Comparison of ENCODE assay signal across 33 cellular contexts in genomic region chr9:105697871-105698270, GRCh38. TPM values are rescaled to one million over a fixed set of nuclear protein-coding genes. Genes with fewer than 3 reads are reported as not detected.
DNase-seq lines count a peak whose midpoint lies in the region; ATAC-seq and TF ChIP-seq lines count a peak whose summit lies in the region.
"Had no signal": no experiment of that assay in that cellular context is flagged by ENCODE, and none has a peak within 500 bp of the region (broad histone marks: within the 10 kb centered on the region; RNA-seq: fewer than 3 reads in every experiment).

No MANE protein-coding gene starts in this region.

- peaks cover 54% of the 10 kb centered on the region for H3K4me1 ChIP-seq in psoas muscle

- peak; percentile 27 for DNase-seq in EL
- DNase-seq in M059J (ENCODE audit: low read depth): peak; percentile 7
- peak; percentile 68 for DNase-seq in epithelial cell of proximal tubule (ENCODE audit: low read depth)
- no peak for DNase-seq in psoas muscle
- no peak for DNase-seq in NCI-H128 (lab: John Stamatoyannopoulos, UW; ENCODE audit: unreplicated experiment)
- no peak for DNase-seq in amygdala (lab: John Stamatoyannopoulos, UW)
- DNase-seq: ACHN; activated CD4-positive, alpha-beta T cell treated with anti-CD3 and anti-CD28 coated beads, Interleukin-2, amount 10 ng/mL, durations not matched to agents 7 days and 5 days; activated CD8-positive, alpha-beta memory T cell treated with anti-CD3 and anti-CD28 coated beads, Interleukin-2, amount 10 ng/mL, durations not matched to agents 7 days and 5 days; activated naive CD4-positive, alpha-beta T cell treated with anti-CD3 and anti-CD28 coated beads, Interleukin-2, amount 50 U/mL, for 16 hours; aorta; C1 segment of cervical spinal cord; effector CD8-positive, alpha-beta T cell; head of caudate nucleus; HFFc6; left lung; MG63; naive thymus-derived CD8-positive, alpha-beta T cell; NCI-H1436 treated with DMSO at 0.1 percent for 48 hours; NCI-H510A treated with DMSO at 0.1 percent for 48 hours; NK-92 treated with Interleukin-12 subunit alpha and Interleukin-12 subunit beta, amount 100 ng/mL, for 24 hours; Peyer's patch; sigmoid colon; stimulated activated CD4-positive, alpha-beta T cell treated with anti-CD3 and anti-CD28 coated beads, Interleukin-1b, Interleukin-23, amount 100 ng/mL, for 48 hours; T-helper 17 cell had no signal

- peak overlapping the region; percentile 97 for H3K27ac ChIP-seq in psoas muscle
- H3K27ac ChIP-seq: esophagus muscularis mucosa, left lung, Peyer's patch, sigmoid colon, SJSA1, suprapubic skin had no signal

- no peaks in the 10 kb centered on the region for H3K36me3 ChIP-seq in psoas muscle (ENCODE audit: insufficient read depth in 1 of 2, low read depth in 1 of 2)
- H3K36me3 ChIP-seq: esophagus muscularis mucosa, left lung, MG63, Peyer's patch, sigmoid colon, suprapubic skin had no signal

- no peaks in the 10 kb centered on the region for H3K9me3 ChIP-seq in psoas muscle
- H3K9me3 ChIP-seq: esophagus muscularis mucosa, left lung, MG63, Peyer's patch, sigmoid colon, SJSA1, suprapubic skin had no signal

- ATAC-seq in psoas muscle (no peak), HG03571 (IDR thresholded peaks at IDR 0.05; ENCODE audit: unreplicated experiment) (no peak), GM21529 (IDR thresholded peaks at IDR 0.05; ENCODE audit: unreplicated experiment) (no peak)
- ATAC-seq: activated CD8-positive, alpha-beta memory T cell treated with anti-CD3 and anti-CD28 coated beads, Interleukin-2, amount 10 ng/mL, durations not matched to agents 7 days and 5 days; left lung; naive thymus-derived CD8-positive, alpha-beta T cell; stimulated activated effector memory CD8-positive, alpha-beta T cell treated with anti-CD3 and anti-CD28 coated beads, Interleukin-12 subunit alpha, Interleukin-12 subunit beta, amount 100 ng/mL, for 72 hours; T-helper 17 cell had no signal

- WGBS in psoas muscle, 3 donors: 42 to 58% (median 43%) methylated on average over 4 of the region's 4 CpGs

- no peak for TF ChIP-seq CTCF in epithelial cell of proximal tubule (conservative IDR thresholded peaks at IDR 0.05; ENCODE audit: low read depth, low read length)
- TF ChIP-seq CTCF in psoas muscle (IDR thresholded peaks at IDR 0.05): no peak

- H3K27me3 ChIP-seq in psoas muscle (ENCODE audit: insufficient read depth in 3 of 3, low read length in 2 of 3): no peaks in the 10 kb centered on the region
- H3K27me3 ChIP-seq: Peyer's patch had no signal

- H3K4me3 ChIP-seq in epithelial cell of proximal tubule (ENCODE audit: low read depth, low read length): no peak overlapping the region
- H3K4me3 ChIP-seq in psoas muscle: peak overlapping the region; percentile 86
- H3K4me3 ChIP-seq: esophagus muscularis mucosa, left lung, MG63, Peyer's patch, sigmoid colon, SJSA1, suprapubic skin had no signal

- intact Hi-C loops in psoas muscle (cut with DNase I): loop anchor here in 1 of 2 donors (10.0 kb wide), 1 partner anchor 253 kb away; the partner anchor contains the start of gene FSD1L

RNA-seq across cellular contexts. Expression of gene TMEM38B, which starts 3.5 kb away (rescaled TPM):
- total RNA-seq in M059J (2014; rRNA removed; shearing (Covaris generic)): 16.0 and 25.3 TPM in 2 replicates
- total RNA-seq in epithelial cell of proximal tubule: 6.6 and 7.6 TPM in 2 replicates
- total RNA-seq in psoas muscle: 100 to 1,000 TPM in 1 of 4 donors, 10 to 100 TPM in 3; 61.5 to 129 (median 87.1) TPM
- 10 to 100 TPM; 33.9 to 69.8 (median 57.3) TPM for polyA plus RNA-seq in psoas muscle

RNA-seq across cellular contexts. Expression of gene TAL2, which starts 35.6 kb away (rescaled TPM):
- total RNA-seq in M059J (2014; rRNA removed; shearing (Covaris generic)): not detected in 2 replicates
- total RNA-seq in epithelial cell of proximal tubule (0.29 TPM in 1 of 2 replicates, not detected in the other), psoas muscle (1 to 10 TPM in 2 of 4 donors, under 1 TPM in 2; 0.57 to 7.7 (median 1.6) TPM)
- under 1 TPM in 2 of 3 donors, not detected in 1; 0.61 to 0.90 TPM for polyA plus RNA-seq in psoas muscle
- total RNA-seq: activated CD4-positive, alpha-beta T cell treated with anti-CD3 and anti-CD28 coated beads, Interleukin-2, amount 10 ng/mL, durations not matched to agents 7 days and 5 days; aorta; esophagus muscularis mucosa; G401; HFFc6; naive thymus-derived CD8-positive, alpha-beta T cell; osteocyte; Peyer's patch; sigmoid colon; SJSA1; suprapubic skin; T-helper 17 cell had no signal
- polyA plus RNA-seq: aorta, sigmoid colon had no signal

Comparison
In these comparisons a context has a peak if more than half of its experiments do, and no peak if none do; other contexts are left out.
1. DNase-seq: peak in EL (single experiment), M059J (single experiment) and epithelial cell of proximal tubule (single experiment); none in psoas muscle (0 of 2), NCI-H128 (single experiment) and amygdala (0 of 56).